ENCODE assay signal across 18 cellular contexts in genomic region chr6:34583461-34583860, GRCh38. TPM values are rescaled to one million over a fixed set of nuclear protein-coding genes. Genes with fewer than 3 reads are reported as not detected.
DNase-seq lines count a peak whose midpoint lies in the region; ATAC-seq, FAIRE-seq and TF ChIP-seq lines count a peak whose summit lies in the region.
"Had no signal": no experiment of that assay in that cellular context is flagged by ENCODE, and none has a peak within 500 bp of the region (broad histone marks: within the 10 kb centered on the region; RNA-seq: fewer than 3 reads in every experiment).

No MANE protein-coding gene starts in this region.

- no peaks in the 10 kb centered on the region for H3K9me3 Mint-ChIP-seq in activated naive CD4-positive, alpha-beta T cell treated with anti-CD3 and anti-CD28 coated beads, Interleukin-2, amount 50 U/mL, for 72 hours
- H3K9me3 Mint-ChIP-seq: CD4-positive, alpha-beta memory T cell; IgD-negative memory B cell; stimulated activated naive B cell treated with anti-CD40 and anti-IgM and Interleukin-4, amounts not matched to agents 10 μg/mL and 1 μg/mL and 100 μg/mL, for 72 hours had no signal

- TF ChIP-seq POLR2A in IMR-90 (IDR thresholded peaks at IDR 0.05; ENCODE audit: low read depth, low read length) (no peak), HepG2 (IDR thresholded peaks at IDR 0.05; ENCODE audit: insufficient read depth in 1 of 2, low read depth in 2 of 2, low read length in 2 of 2) (no peak)

- H3K14ac ChIP-seq in IMR-90 (replicated peaks; ENCODE audit: low read depth, low read length) = no peak overlapping the region

- H3K27me3 ChIP-seq in BE2C (no peaks in the 10 kb centered on the region), IMR-90 (ENCODE audit: control insufficient read depth, insufficient read depth, low read length) (no peaks in the 10 kb centered on the region), HepG2 (ENCODE audit: control insufficient read depth in 1 of 2, insufficient read depth in 2 of 2, low read length in 2 of 2) (no peaks in the 10 kb centered on the region)
- H3K27me3 ChIP-seq: adrenal gland, heart right ventricle had no signal

- H4K20me1 ChIP-seq in IMR-90 (ENCODE audit: insufficient read depth, low read length) = peaks cover 39% of the 10 kb centered on the region
- no peaks in the 10 kb centered on the region for H4K20me1 ChIP-seq in HepG2 (ENCODE audit: insufficient read depth, low read length)

- H2BK120ac ChIP-seq in IMR-90 (ENCODE audit: low read depth, low read length) = no peak overlapping the region

- H3K9me1 ChIP-seq in IMR-90 (ENCODE audit: insufficient read depth, low read length) = peaks cover 12% of the 10 kb centered on the region; the same call in 1 of the 2 replicates

- H2AK5ac ChIP-seq in IMR-90 (ENCODE audit: low read depth, low read length) = no peak overlapping the region

- POLR2A ChIA-PET in IMR-90 (lab: Charles Lee; ENCODE audit: unreplicated experiment) = no interaction called here
- POLR2A ChIA-PET in HepG2 (lab: Yijun Ruan, JAX) = no interaction called here

- no peaks in the 10 kb centered on the region for H3K79me2 ChIP-seq in HepG2 (ENCODE audit: insufficient read depth, low read length)

- no peak overlapping the region for H3K4ac ChIP-seq in IMR-90 (ENCODE audit: low read depth, low read length)

- H3K36me3 Mint-ChIP-seq in activated naive CD4-positive, alpha-beta T cell treated with anti-CD3 and anti-CD28 coated beads, Interleukin-2, amount 50 U/mL, for 72 hours = no peaks in the 10 kb centered on the region

- dilution Hi-C loops in IMR-90 (cut with HindIII; ENCODE audit: low sequenced_read_pairs, unreplicated experiment) = no loop called here

- CTCF ChIA-PET in IMR-90 (lab: Yijun Ruan, JAX) (no interaction called here), HepG2 (lab: Yijun Ruan, JAX; ENCODE audit: low intra/inter-chr PET ratio, low total read pairs) (no interaction called here)

- H3K4me3 ChIP-seq in BE2C (ENCODE audit: low read depth, low read length) = no peak overlapping the region
- H3K4me3 ChIP-seq in IMR-90 (ENCODE audit: insufficient read depth, low read depth, low read length) = no peak overlapping the region
- no peak overlapping the region for H3K4me3 ChIP-seq in HepG2 (replicated peaks in 1 of 3; ENCODE audit: insufficient read depth in 1 of 3, low read depth in 2 of 3, low read length in 3 of 3)
- H3K4me3 ChIP-seq: adrenal gland, heart right ventricle had no signal

- H3K9ac ChIP-seq in IMR-90 (ENCODE audit: low read depth, low read length) (no peak overlapping the region), HepG2 (ENCODE audit: insufficient read depth, low read depth, low read length) (no peak overlapping the region)

- no peak overlapping the region for H4K91ac ChIP-seq in IMR-90 (ENCODE audit: insufficient read depth, low read depth, low read length)

- intact Hi-C loops in IMR-90 (cut with micrococcal nuclease) (no loop called here), HepG2 (cut with micrococcal nuclease; ENCODE audit: unreplicated experiment) (no loop called here)

- H3K36me3 ChIP-seq in BE2C = no peaks in the 10 kb centered on the region
- peaks cover 4% of the 10 kb centered on the region; the same call in 1 of the 2 replicates for H3K36me3 ChIP-seq in IMR-90 (ENCODE audit: control insufficient read depth, insufficient read depth, low read length)
- peaks cover 15 to 27% of the 10 kb centered on the region in 2 experiments; a peak in 4 of 5 replicates for H3K36me3 ChIP-seq in HepG2 (replicated peaks in 1 of 2; ENCODE audit: control insufficient read depth in 1 of 2, insufficient read depth in 2 of 2, low read length in 2 of 2)

- H2BK5ac ChIP-seq in IMR-90 (ENCODE audit: low read depth, low read length, poor library complexity, severe bottlenecking) = no peak overlapping the region

- no peak overlapping the region for H3K18ac ChIP-seq in IMR-90 (ENCODE audit: low read depth, low read length)

- TF ChIP-seq EP300 in HepG2 (IDR thresholded peaks at IDR 0.05; ENCODE audit: low read depth in 2 of 2, low read length in 2 of 2) = no peak
- TF ChIP-seq EP300 in HepG2 (CRISPR knock-in tag; IDR thresholded peaks at IDR 0.05; ENCODE audit: borderline replicate concordance) = no peak

- no peak overlapping the region for H3K56ac ChIP-seq in IMR-90 (ENCODE audit: extremely low read depth, insufficient read depth, low read length)

- no peak overlapping the region for H4K8ac ChIP-seq in IMR-90 (ENCODE audit: low read depth in 2 of 2, low read length in 2 of 2)

- no peak overlapping the region for H2AK9ac ChIP-seq in IMR-90 (replicated peaks; ENCODE audit: low read depth, low read length, poor library complexity)

- no peak overlapping the region for H3K4me2 ChIP-seq in IMR-90 (ENCODE audit: low read depth, low read length)
- H3K4me2 ChIP-seq in HepG2 (ENCODE audit: low read depth, low read length) = no peak overlapping the region

- H2BK15ac ChIP-seq in IMR-90 (ENCODE audit: low read depth, low read length) = no peak overlapping the region

- TF ChIP-seq CTCF in BE2C (IDR thresholded peaks at IDR 0.05; ENCODE audit: low read depth, low read length) = peak; percentile 43
- 0 out of 2 replicates have a peak, but pooled peaks have one; percentile 10 for TF ChIP-seq CTCF in IMR-90 (conservative IDR thresholded peaks at IDR 0.05; ENCODE audit: low read depth, low read length)
- 0 out of 2 replicates have a peak, but pooled peaks have one; percentile 22 for TF ChIP-seq CTCF in HepG2 (CRISPR knock-in tag; IDR thresholded peaks at IDR 0.05)

- no peak overlapping the region for H3K23ac ChIP-seq in IMR-90 (ENCODE audit: low read depth, low read length)

- in situ Hi-C loops in IMR-90 (cut with MboI; ENCODE audit: low sequenced_read_pairs) (no loop called here), HepG2 (cut with HindIII; ENCODE audit: extremely low pct_ligation_motif_present, low pct_unique_long_range_greater_than_20kb) (no loop called here)

- H3K4me1 ChIP-seq in BE2C (no peaks in the 10 kb centered on the region), IMR-90 (ENCODE audit: control insufficient read depth, insufficient read depth, low read length) (peaks cover 9% of the 10 kb centered on the region; the same call in 1 of the 2 replicates), HepG2 (ENCODE audit: insufficient read depth, low read length) (no peaks in the 10 kb centered on the region)
- H3K4me1 ChIP-seq: adrenal gland had no signal

- no peak for TF ChIP-seq RAD21 in IMR-90 (IDR thresholded peaks at IDR 0.05; ENCODE audit: low read length)
- no peak for TF ChIP-seq RAD21 in HepG2 (CRISPR knock-in tag; IDR thresholded peaks at IDR 0.05)

- peaks cover 7 to 48% of the 10 kb centered on the region in 2 experiments for H3K79me1 ChIP-seq in IMR-90 (ENCODE audit: low read depth in 1 of 2, low read length in 2 of 2)

- no peak overlapping the region for H3K27ac Mint-ChIP-seq in activated naive CD4-positive, alpha-beta T cell treated with anti-CD3 and anti-CD28 coated beads, Interleukin-2, amount 50 U/mL, for 72 hours
- H3K27ac Mint-ChIP-seq: activated CD8-positive, alpha-beta T cell treated with anti-CD3 and anti-CD28 coated beads, Interleukin-2, amount 10 ng/mL, durations not matched to agents 7 days and 5 days; IgD-negative memory B cell; stimulated activated naive B cell treated with anti-CD40 and anti-IgM and Interleukin-4, amounts not matched to agents 10 μg/mL and 1 μg/mL and 100 μg/mL, for 72 hours had no signal

- no TSS peak for BruUV-seq in IMR-90 (replicated peaks; lab: Mats Ljungman, UMichigan)
- no TSS peak for BruUV-seq in HepG2 (replicated peaks; lab: Mats Ljungman, UMichigan)

- ATAC-seq in IMR-90 (ENCODE audit: low read depth) (no peak), HepG2 (no peak; the same call in 2 of the 3 replicates), HG02642 (IDR thresholded peaks at IDR 0.05; ENCODE audit: poor library complexity, unreplicated experiment) (no peak), HG03354 (IDR thresholded peaks at IDR 0.05; ENCODE audit: poor library complexity, severe bottlenecking, unreplicated experiment) (no peak), GM18511 (IDR thresholded peaks at IDR 0.05; ENCODE audit: unreplicated experiment) (no peak)
- ATAC-seq in activated naive CD4-positive, alpha-beta T cell treated with anti-CD3 and anti-CD28 coated beads, Interleukin-2, amount 50 U/mL, for 72 hours = peak; percentile 55 to 62
- ATAC-seq: activated CD8-positive, alpha-beta T cell treated with anti-CD3 and anti-CD28 coated beads, Interleukin-2, amount 10 ng/mL, durations not matched to agents 7 days and 5 days; heart right ventricle; left ventricle myocardium superior had no signal

- DNase-seq in BE2C (no peak), IMR-90 (no peak), HepG2 (ENCODE audit: low spot score) (no peak), NCI-H2029 treated with DMSO at 0.1 percent for 48 hours (lab: John Stamatoyannopoulos, UW) (no peak)
- peak; percentile 23 to 41 for DNase-seq in activated naive CD4-positive, alpha-beta T cell treated with anti-CD3 and anti-CD28 coated beads, Interleukin-2, amount 50 U/mL, for 72 hours (ENCODE audit: low spot score in 2 of 2)
- DNase-seq: activated CD8-positive, alpha-beta T cell treated with anti-CD3 and anti-CD28 coated beads, Interleukin-2, amount 10 ng/mL, durations not matched to agents 7 days and 5 days; adrenal gland; CD4-positive, alpha-beta memory T cell; heart right ventricle; left ventricle myocardium superior; NCI-H2081; NK-92 treated with Interleukin-12 subunit alpha and Interleukin-12 subunit beta, amount 100 ng/mL, for 24 hours; stimulated activated naive B cell treated with anti-CD40 and anti-IgM and Interleukin-4, amounts not matched to agents 10 μg/mL and 1 μg/mL and 100 μg/mL, for 72 hours had no signal

- no peak for FAIRE-seq in HepG2 (lab: Jason Lieb, UNC)

- H3K9me3 ChIP-seq in BE2C = no peaks in the 10 kb centered on the region
- no peaks in the 10 kb centered on the region for H3K9me3 ChIP-seq in IMR-90 (ENCODE audit: control insufficient read depth, insufficient read depth, low read length)
- H3K9me3 ChIP-seq in HepG2 (ENCODE audit: low read length) = no peaks in the 10 kb centered on the region
- H3K9me3 ChIP-seq: adrenal gland, heart right ventricle had no signal

- H4K5ac ChIP-seq in IMR-90 (ENCODE audit: low read depth, low read length) = no peak overlapping the region

- no peak overlapping the region for H2AFZ ChIP-seq in IMR-90 (replicated peaks; ENCODE audit: low read length, poor library complexity)
- H2AFZ ChIP-seq in HepG2 (ENCODE audit: low read length) = no peak overlapping the region

- H3K27ac ChIP-seq in IMR-90 (ENCODE audit: insufficient read depth, low read length) (no peak overlapping the region), HepG2 (ENCODE audit: extremely low read length, insufficient read depth, low read length) (no peak overlapping the region)
- H3K27ac ChIP-seq: adrenal gland, heart right ventricle had no signal

- WGBS in IMR-90 (ENCODE audit: extremely low coverage in 2 of 2, insufficient read length in 1 of 2), 2 experiments = no CpG with 5 or more reads among the region's 6 CpGs
- WGBS in HepG2 (ENCODE audit: low lambda C conversion rate) = 91% methylated on average over 4 of the region's 6 CpGs

- H2BK20ac ChIP-seq in IMR-90 (ENCODE audit: low read depth, low read length) = no peak overlapping the region

RNA-seq across cellular contexts. Expression of gene SPDEF, which starts 27.3 kb away (rescaled TPM):
- not detected for polyA plus RNA-seq in BE2C (2012; ENCODE audit: insufficient read depth, insufficient read length, low read depth)
- total RNA-seq in IMR-90 (2012; rRNA removed) = not detected in 2 replicates
- polyA plus RNA-seq in IMR-90 (2012; rRNA removed) = 0.04 and 0.05 TPM in 2 replicates
- 0.05 TPM in 2 replicates for polyA plus RNA-seq in IMR-90 (2012; cell fraction: cytosol; rRNA removed)
- 0.18 and 0.37 TPM in 2 replicates for polyA plus RNA-seq in IMR-90 (2012; cell fraction: nucleus; rRNA removed; ENCODE audit: low replicate concordance)
- under 1 TPM in 1 of 2 donors, not detected in 1; 0.80 TPM for total RNA-seq in activated naive CD4-positive, alpha-beta T cell treated with anti-CD3 and anti-CD28 coated beads, Interleukin-2, amount 50 U/mL, for 72 hours
- not detected in 2 replicates for total RNA-seq in HepG2 (2016; rRNA removed; fragmentation: Illumina TruSeq; extraction: Trizol)
- not detected in 2 replicates for total RNA-seq in HepG2 (2016; cell fraction: cytosol; rRNA removed; fragmentation: Illumina TruSeq; extraction: Trizol; ENCODE audit: low read depth)
- not detected in 2 replicates for total RNA-seq in HepG2 (2016; cell fraction: insoluble cytoplasmic fraction; rRNA removed; fragmentation: Illumina TruSeq; extraction: Trizol)
- total RNA-seq in HepG2 (2016; cell fraction: membrane; rRNA removed; fragmentation: Illumina TruSeq; extraction: Trizol) = not detected in 2 replicates
- not detected in 2 replicates for total RNA-seq in HepG2 (2016; cell fraction: nucleus; rRNA removed; fragmentation: Illumina TruSeq; extraction: Trizol)
- polyA plus RNA-seq in HepG2 (2011; rRNA removed) = 0.03 TPM in 1 of 2 replicates, not detected in the other
- not detected in 2 replicates for polyA plus RNA-seq in HepG2 (2011; cell fraction: cytosol; rRNA removed)
- 0.07 and 0.08 TPM in 2 replicates for polyA plus RNA-seq in HepG2 (2011; cell fraction: nucleus; rRNA removed)
- not detected in 2 replicates for polyA plus RNA-seq in HepG2 (2012)
- polyA plus RNA-seq in HepG2 (2016; cell fraction: cytosol; fragmentation: Illumina TruSeq; extraction: Trizol; ENCODE audit: low read depth) = not detected in 2 replicates
- polyA plus RNA-seq in HepG2 (2016; cell fraction: insoluble cytoplasmic fraction; fragmentation: Illumina TruSeq; extraction: Trizol; ENCODE audit: low read depth) = not detected in 2 replicates
- polyA plus RNA-seq in HepG2 (2016; cell fraction: membrane; fragmentation: Illumina TruSeq; extraction: Trizol; ENCODE audit: low read depth) = not detected in 2 replicates
- not detected in 2 replicates for polyA plus RNA-seq in HepG2 (2016; cell fraction: nucleus; fragmentation: Illumina TruSeq; extraction: Trizol; ENCODE audit: insufficient read depth, low read depth)
- not detected in 2 replicates for polyA minus RNA-seq in HepG2 (2011; rRNA and poly(A)+ RNA removed; ENCODE audit: low replicate concordance)
- polyA minus RNA-seq in HepG2 (2011; cell fraction: cytosol; rRNA and poly(A)+ RNA removed) = not detected in 2 replicates
- not detected in 2 replicates for polyA minus RNA-seq in HepG2 (2011; cell fraction: nucleus; rRNA and poly(A)+ RNA removed)
- total RNA-seq: CD4-positive, alpha-beta memory T cell; left ventricle myocardium superior; osteocyte had no signal
- polyA plus RNA-seq: CD4-positive, alpha-beta memory T cell; IgD-negative memory B cell had no signal

Comparison
In these comparisons a context has a peak if more than half of its experiments do, and no peak if none do; other contexts are left out.
1. DNase-seq: peak in activated naive CD4-positive, alpha-beta T cell treated with anti-CD3 and anti-CD28 coated beads, Interleukin-2, amount 50 U/mL, for 72 hours (2 of 2); none in BE2C (single experiment), IMR-90 (single experiment), HepG2 (single experiment) and NCI-H2029 treated with DMSO at 0.1 percent for 48 hours (single experiment).
2. ATAC-seq: peak in activated naive CD4-positive, alpha-beta T cell treated with anti-CD3 and anti-CD28 coated beads, Interleukin-2, amount 50 U/mL, for 72 hours (2 of 2); none in IMR-90 (single experiment), HepG2 (single experiment), HG02642 (single experiment), HG03354 (single experiment) and GM18511 (single experiment).
3. Peak in every context shown above with its lines, with median percentiles within 50 percentile points of each other: CTCF ChIP-seq.